ENCODE assay signal across 26 cellular contexts in genomic region chr9:126153382-126153781, GRCh38.
"Had no signal": no experiment of that assay in that cellular context is flagged by ENCODE, and none has a peak within 500 bp of the region (broad histone marks: within the 10 kb centered on the region; RNA-seq: fewer than 3 reads in every experiment).

No MANE protein-coding gene starts in this region.

- H3K27me3 ChIP-seq: neural progenitor cell, ovary, sigmoid colon, uterus had no signal

- H3K4me3 ChIP-seq: left lung, lung, neural progenitor cell, ovary, prostate gland, sigmoid colon, spleen, suprapubic skin, thoracic aorta, tibial artery, uterus had no signal

- H3K9me3 ChIP-seq: left lung, neutrophil, ovary, prostate gland, sigmoid colon, spleen, suprapubic skin, thoracic aorta, tibial artery, uterus had no signal

- DNase-seq: hippocampal formation; kidney glomerular epithelial cell; left cardiac atrium; left lung; mesendoderm; naive B cell; natural killer cell; nephron progenitor cell; ovary; retina; right cardiac atrium; sigmoid colon; small intestine; stimulated activated CD4-positive, alpha-beta T cell treated with anti-CD3 and anti-CD28 coated beads, Interleukin-4, amount 100 ng/mL, for 24 hours; stimulated activated naive CD4-positive, alpha-beta T cell; tibial artery; uterus had no signal

- FAIRE-seq: keratinocyte, small intestine had no signal

- H3K9ac ChIP-seq: neural progenitor cell had no signal

- ATAC-seq: left cardiac atrium; left lung; natural killer cell; right cardiac atrium; stimulated activated effector memory CD8-positive, alpha-beta T cell treated with anti-CD3 and anti-CD28 coated beads, Interleukin-12 subunit alpha, Interleukin-12 subunit beta, amount 100 ng/mL, for 72 hours had no signal

- H3K27ac ChIP-seq: left lung, neural progenitor cell, neutrophil, ovary, prostate gland, sigmoid colon, spleen, suprapubic skin, thoracic aorta, tibial artery, uterus had no signal

- H2AFZ ChIP-seq: neural progenitor cell had no signal

- H3K36me3 ChIP-seq: left lung, neural progenitor cell, neutrophil, ovary, prostate gland, sigmoid colon, spleen, suprapubic skin, thoracic aorta, tibial artery, uterus had no signal

- H3K4me1 ChIP-seq: neural progenitor cell, prostate gland, tibial artery, uterus had no signal

- H3K4me2 ChIP-seq: neural progenitor cell had no signal
